In genomic region chr12:122366685-122367475, GRCh38 we compare ENCODE assay signal across 8 cellular contexts. TPM values are rescaled to one million over a fixed set of nuclear protein-coding genes. Genes with fewer than 3 reads are reported as not detected.
A peak's percentile ranks its signal among the peaks of the same experiment; 100 is the strongest.
DNase-seq lines count a peak whose midpoint lies in the region; ATAC-seq, FAIRE-seq and TF ChIP-seq lines count a peak whose summit lies in the region.

No MANE protein-coding gene starts in this region.

- H3K4me1 ChIP-seq in mucosa of descending colon (ENCODE audit: low read depth): peaks cover 14% of the 10 kb centered on the region

- FAIRE-seq in endometrium (lab: Jason Lieb, UNC): peak; percentile 67

- H3K4me3 ChIP-seq in mucosa of descending colon: no peak overlapping the region

- peak; percentile 60 for ATAC-seq in mucosa of descending colon
- ATAC-seq in HG03135 (IDR thresholded peaks at IDR 0.05; ENCODE audit: unreplicated experiment): no peak
- no peak for ATAC-seq in GM19351 (IDR thresholded peaks at IDR 0.05; ENCODE audit: unreplicated experiment)
- no peak for ATAC-seq in GM18868 (IDR thresholded peaks at IDR 0.05; ENCODE audit: unreplicated experiment)

- no peak for TF ChIP-seq CTCF in mucosa of descending colon (IDR thresholded peaks at IDR 0.05)

- no peaks in the 10 kb centered on the region for H3K9me3 ChIP-seq in mucosa of descending colon

- intact Hi-C loops in mucosa of descending colon (cut with DNase I, micrococcal nuclease): no loop called here

- no peaks in the 10 kb centered on the region for H3K36me3 ChIP-seq in mucosa of descending colon (ENCODE audit: low read depth)

- DNase-seq in GM03348 (ENCODE audit: low spot score) (peak; percentile 90), NCI-H2196 (lab: John Stamatoyannopoulos, UW; ENCODE audit: unreplicated experiment) (peak; percentile 59), mucosa of descending colon (peak in 1 of 3 donors; percentile 23)
- DNase-seq in activated CD8-positive, alpha-beta memory T cell treated with anti-CD3 and anti-CD28 coated beads, Interleukin-2, amount 50 U/mL, for 4 hours: no peak

RNA-seq across cellular contexts. Expression of gene CLIP1, which starts 55.6 kb away (rescaled TPM):
- total RNA-seq in mucosa of descending colon: 100 to 1,000 TPM in 1 of 3 donors, 10 to 100 TPM in 2; 43.5 to 170 (median 45.0) TPM
